ENCODE assay signal across 11 cellular contexts in the genomic region with DNA sequence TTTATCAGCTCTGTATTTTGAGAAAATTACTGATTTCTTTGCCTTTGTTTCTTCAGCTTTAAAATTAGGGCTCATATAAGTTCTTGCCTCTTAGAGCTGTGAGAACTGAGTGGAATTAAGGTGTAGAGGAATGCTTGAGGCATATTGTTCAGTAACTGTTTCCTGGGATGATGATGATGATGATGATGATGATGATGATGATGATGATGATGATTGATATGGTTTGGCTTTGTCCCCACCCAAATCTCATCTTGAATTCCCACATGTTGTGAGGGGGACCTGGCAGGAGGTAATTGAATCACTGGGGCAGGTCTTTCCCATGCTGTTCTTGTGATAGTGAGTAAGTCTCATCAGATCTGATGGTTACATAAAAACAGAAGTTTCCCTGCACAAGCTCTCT.
"Had no signal": no experiment of that assay in that cellular context is flagged by ENCODE, and none has a peak within 500 bp of the region (broad histone marks: within the 10 kb centered on the region; RNA-seq: fewer than 3 reads in every experiment).

No MANE protein-coding gene starts in this region.

- H3K9me3 ChIP-seq: HAP-1 had no signal

- H3K4me2 ChIP-seq: GM23338 had no signal

- FAIRE-seq: H1, H54 had no signal

- H2AFZ ChIP-seq: GM23248, GM23338 had no signal

- H3K36me3 ChIP-seq: HAP-1 had no signal

- H3K4me1 ChIP-seq: HAP-1 had no signal

- H3K4me3 ChIP-seq: GM23248, GM23338, HAP-1 had no signal

- ATAC-seq: GM23338, HCT116 had no signal

- DNase-seq: GM23248, GOT3, H7, H9, HCEC 1CT, HFFc6 had no signal

- H3K27ac ChIP-seq: GM23248 had no signal

- H3K9ac ChIP-seq: GM23248 had no signal
